Comparison of ENCODE assay signal across 9 cellular contexts in genomic region chr1:182601416-182601786, GRCh38. TPM values are rescaled to one million over a fixed set of nuclear protein-coding genes. Genes with fewer than 3 reads are reported as not detected.
DNase-seq lines count a peak whose midpoint lies in the region; ATAC-seq and TF ChIP-seq lines count a peak whose summit lies in the region.
"Had no signal": no experiment of that assay in that cellular context is flagged by ENCODE, and none has a peak within 500 bp of the region (broad histone marks: within the 10 kb centered on the region; RNA-seq: fewer than 3 reads in every experiment).

No MANE protein-coding gene starts in this region.

- H3K9me3 ChIP-seq in CD8-positive, alpha-beta T cell (ENCODE audit: low read length), result no peaks in the 10 kb centered on the region

- no peak overlapping the region for H3K4me3 Mint-ChIP-seq in CD8-positive, alpha-beta T cell
- no peak overlapping the region for H3K4me3 Mint-ChIP-seq in HFFc6
- H3K4me3 Mint-ChIP-seq in activated CD4-positive, alpha-beta T cell treated with anti-CD3 and anti-CD28 coated beads for 36 hours, result no peak overlapping the region
- H3K4me3 Mint-ChIP-seq: IgD-negative memory B cell had no signal

- 20% methylated on average over 6 of the region's 6 CpGs for WGBS in lower leg skin, 2 donors

- ATAC-seq in CD8-positive, alpha-beta T cell, result no peak
- ATAC-seq in activated CD4-positive, alpha-beta T cell treated with anti-CD3 and anti-CD28 coated beads for 36 hours, result no peak
- ATAC-seq in HG02973 (IDR thresholded peaks at IDR 0.05; ENCODE audit: unreplicated experiment), result no peak

- H3K4me1 Mint-ChIP-seq in CD8-positive, alpha-beta T cell (ENCODE audit: low read depth), result peaks cover 17% of the 10 kb centered on the region
- peaks cover 19% of the 10 kb centered on the region for H3K4me1 Mint-ChIP-seq in HFFc6 (ENCODE audit: low read depth)
- H3K4me1 Mint-ChIP-seq in activated CD4-positive, alpha-beta T cell treated with anti-CD3 and anti-CD28 coated beads for 36 hours, result peaks cover 19% of the 10 kb centered on the region

- no peak overlapping the region for H3K4me3 ChIP-seq in CD8-positive, alpha-beta T cell (ENCODE audit: low read depth, low read length)
- no peak overlapping the region for H3K4me3 ChIP-seq in lower leg skin (ENCODE audit: low read depth, poor library complexity, severe bottlenecking)

- H3K4me1 ChIP-seq in CD8-positive, alpha-beta T cell (ENCODE audit: insufficient read depth, low read length), result peaks cover 16% of the 10 kb centered on the region

- no peaks in the 10 kb centered on the region for H3K36me3 ChIP-seq in CD8-positive, alpha-beta T cell (ENCODE audit: insufficient read depth, low read length)

- CTCF ChIA-PET in CD8-positive, alpha-beta T cell (lab: Charles Lee), result interaction anchor here (0.7 to 25.8 kb wide), 13 partner anchors 8 to 252 kb away, joined by 3 to 581 read pairs (median 4); partner anchors contain the start of genes NPL and RNASEL
- CTCF ChIA-PET in activated CD4-positive, alpha-beta T cell treated with anti-CD3 and anti-CD28 coated beads for 36 hours (lab: Charles Lee), result interaction anchor here (0.6 to 23.5 kb wide), 19 partner anchors 8 to 229 kb away, joined by 3 to 772 read pairs (median 4); partner anchors contain the start of genes NPL and RNASEL

- intact Hi-C loops in CD8-positive, alpha-beta T cell (cut with DNase I, micrococcal nuclease), result loop anchor here (1.0 to 5.0 kb wide), 4 partner anchors 61 to 514 kb away; partner anchors contain the start of gene DHX9 (in 1 of the 2)
- intact Hi-C loops in activated CD4-positive, alpha-beta T cell treated with anti-CD3 and anti-CD28 coated beads for 36 hours (cut with DNase I, micrococcal nuclease), result loop anchor here (1.0 to 10.0 kb wide), 6 partner anchors 111 to 1033 kb away; partner anchors contain the start of genes ARPC5 (in 1 of the 2), DHX9 (in 1 of the 2) and SMG7 (in 1 of the 2)
- intact Hi-C loops in lower leg skin (cut with DNase I; ENCODE audit: low total_unique reads), result loop anchor here (2.0 to 5.0 kb wide), 2 partner anchors 183 to 519 kb away; no protein-coding TSS in a partner anchor

- no peak overlapping the region for H3K27ac ChIP-seq in CD8-positive, alpha-beta T cell (ENCODE audit: low read depth, low read length)

- POLR2A ChIA-PET in CD8-positive, alpha-beta T cell (lab: Charles Lee), result interaction anchor here (0.6 to 1.6 kb wide), 6 partner anchors 14 to 190 kb away, joined by 3 to 5 read pairs (median 4); no protein-coding TSS in a partner anchor
- POLR2A ChIA-PET in activated CD4-positive, alpha-beta T cell treated with anti-CD3 and anti-CD28 coated beads for 36 hours (lab: Charles Lee), result interaction anchor here (0.5 kb wide), 1 partner anchor 93 kb away, joined by 7 read pairs; no protein-coding TSS in a partner anchor

- no peak overlapping the region for H3K27ac Mint-ChIP-seq in CD8-positive, alpha-beta T cell
- H3K27ac Mint-ChIP-seq in HFFc6, result no peak overlapping the region
- no peak overlapping the region for H3K27ac Mint-ChIP-seq in activated CD4-positive, alpha-beta T cell treated with anti-CD3 and anti-CD28 coated beads for 36 hours
- H3K27ac Mint-ChIP-seq: IgD-negative memory B cell had no signal

- H3K36me3 Mint-ChIP-seq in CD8-positive, alpha-beta T cell, result no peaks in the 10 kb centered on the region
- no peaks in the 10 kb centered on the region for H3K36me3 Mint-ChIP-seq in HFFc6 (ENCODE audit: low read depth)
- peaks cover 11% of the 10 kb centered on the region for H3K36me3 Mint-ChIP-seq in activated CD4-positive, alpha-beta T cell treated with anti-CD3 and anti-CD28 coated beads for 36 hours (ENCODE audit: low read depth)
- H3K36me3 Mint-ChIP-seq: IgD-negative memory B cell had no signal

- TF ChIP-seq CTCF in CD8-positive, alpha-beta T cell (IDR thresholded peaks at IDR 0.05), result peak; percentile 93
- TF ChIP-seq CTCF in HFFc6 (IDR thresholded peaks at IDR 0.05) (peak; percentile 97), lower leg skin (IDR thresholded peaks at IDR 0.05) (no peak)

- DNase-seq in CD8-positive, alpha-beta T cell, result peak; percentile 18 to 77 (median 66)
- DNase-seq in HFFc6 (peak; percentile 63), NCI-H526 (lab: John Stamatoyannopoulos, UW) (peak; percentile 86 to 97), dermis blood vessel endothelial cell (peak; percentile 87), lower leg skin (ENCODE audit: low spot score in 2 of 2) (peak; percentile 55 to 89)
- peak; percentile 80 for DNase-seq in activated CD4-positive, alpha-beta T cell treated with anti-CD3 and anti-CD28 coated beads for 36 hours
- peak; percentile 21 for DNase-seq in stimulated activated CD8-positive, alpha-beta memory T cell treated with anti-CD3 and anti-CD28 coated beads, Interleukin-12 subunit alpha, Interleukin-12 subunit beta, amount 100 ng/mL, for 24 hours (ENCODE audit: extremely low read depth)

- no peaks in the 10 kb centered on the region for H3K27me3 ChIP-seq in CD8-positive, alpha-beta T cell (ENCODE audit: insufficient read depth, low read length)

- no peak for TF ChIP-seq POLR2A in lower leg skin (IDR thresholded peaks at IDR 0.05)

- no peaks in the 10 kb centered on the region for H3K9me3 Mint-ChIP-seq in CD8-positive, alpha-beta T cell
- no peaks in the 10 kb centered on the region for H3K9me3 Mint-ChIP-seq in HFFc6
- H3K9me3 Mint-ChIP-seq in activated CD4-positive, alpha-beta T cell treated with anti-CD3 and anti-CD28 coated beads for 36 hours (ENCODE audit: low read depth), result no peaks in the 10 kb centered on the region
- H3K9me3 Mint-ChIP-seq: IgD-negative memory B cell had no signal

- peaks cover 3% of the 10 kb centered on the region for H3K27me3 Mint-ChIP-seq in CD8-positive, alpha-beta T cell (ENCODE audit: low read depth)
- H3K27me3 Mint-ChIP-seq in HFFc6 (ENCODE audit: insufficient read depth), result no peaks in the 10 kb centered on the region; the same call in none of the 2 replicates
- H3K27me3 Mint-ChIP-seq in activated CD4-positive, alpha-beta T cell treated with anti-CD3 and anti-CD28 coated beads for 36 hours, result no peaks in the 10 kb centered on the region
- H3K27me3 Mint-ChIP-seq: IgD-negative memory B cell had no signal

RNA-seq across cellular contexts. Expression of gene RGS16, which starts 2.8 kb away (rescaled TPM):
- 10 to 100 TPM; 11.6 to 12.0 TPM for total RNA-seq in CD8-positive, alpha-beta T cell
- under 1 TPM; 0.31 to 0.59 (median 0.39) TPM for total RNA-seq in HFFc6 (2021; fragmentation: NEBNext Ultra II Directional; extraction: Animal tissue kit (Norgen Biotek cat#: 25700))
- total RNA-seq in activated CD4-positive, alpha-beta T cell treated with anti-CD3 and anti-CD28 coated beads for 36 hours, result 10 to 100 TPM; 27.2 to 30.6 TPM
- 1.2 and 2.0 TPM in 2 replicates for total RNA-seq in dermis blood vessel endothelial cell
- total RNA-seq in lower leg skin, result 1 to 10 TPM in 2 of 4 donors, under 1 TPM in 1, not detected in 1; 0.37 to 1.2 (median 1.1) TPM

RNA-seq across cellular contexts. Expression of gene RNASEL, which starts 12.3 kb away (rescaled TPM):
- 1 to 10 TPM; 1.5 to 1.7 TPM for total RNA-seq in CD8-positive, alpha-beta T cell
- total RNA-seq in HFFc6 (2021; fragmentation: NEBNext Ultra II Directional; extraction: Animal tissue kit (Norgen Biotek cat#: 25700)), result 1 to 10 TPM; 3.6 to 4.1 (median 3.8) TPM
- total RNA-seq in activated CD4-positive, alpha-beta T cell treated with anti-CD3 and anti-CD28 coated beads for 36 hours, result 1 to 10 TPM; 3.7 to 4.0 TPM
- total RNA-seq in dermis blood vessel endothelial cell (2.9 and 3.1 TPM in 2 replicates), lower leg skin (1 to 10 TPM; 6.1 to 8.0 (median 7.1) TPM)

Comparison
In these comparisons a context has a peak if more than half of its experiments do, and no peak if none do; other contexts are left out.
1. DNase-seq: peak in every context shown above with its lines; median percentile 92 in NCI-H526; 87 in dermis blood vessel endothelial cell; 80 in activated CD4-positive, alpha-beta T cell treated with anti-CD3 and anti-CD28 coated beads for 36 hours; 72 in lower leg skin; 66 in CD8-positive, alpha-beta T cell; 63 in HFFc6; 21 in stimulated activated CD8-positive, alpha-beta memory T cell treated with anti-CD3 and anti-CD28 coated beads, Interleukin-12 subunit alpha, Interleukin-12 subunit beta, amount 100 ng/mL, for 24 hours.
2. CTCF ChIP-seq: peak in CD8-positive, alpha-beta T cell (single experiment) and HFFc6 (single experiment); none in lower leg skin (0 of 3).